8 cellular contexts compared by ENCODE assay signal in genomic region chr13:99498304-99499161, GRCh38. TPM values are rescaled to one million over a fixed set of nuclear protein-coding genes. Genes with fewer than 3 reads are reported as not detected.
DNase-seq lines count a peak whose midpoint lies in the region; ATAC-seq, FAIRE-seq and TF ChIP-seq lines count a peak whose summit lies in the region.

No MANE protein-coding gene starts in this region.

- peaks cover 1% of the 10 kb centered on the region for H3K79me1 ChIP-seq in mesendoderm (ENCODE audit: low read length)

- peak overlapping the region; percentile 4 for H2AK5ac ChIP-seq in mesendoderm (ENCODE audit: low read length)

- H3K27ac ChIP-seq in endodermal cell (ENCODE audit: low read depth, low read length): peak overlapping the region; percentile 74
- peak overlapping the region; percentile 81 for H3K27ac ChIP-seq in mesendoderm (ENCODE audit: low read depth, low read length)

- peaks cover 40% of the 10 kb centered on the region for H3K9me3 Mint-ChIP-seq in endodermal cell

- FAIRE-seq in HTR-8/SVneo (lab: Jason Lieb, UNC): peak; percentile 16

- no peaks in the 10 kb centered on the region for H3K36me3 ChIP-seq in endodermal cell (ENCODE audit: control insufficient read depth, insufficient read depth, low read length)
- H3K36me3 ChIP-seq in mesendoderm (ENCODE audit: control insufficient read depth, insufficient read depth, low read length): no peaks in the 10 kb centered on the region

- H3K56ac ChIP-seq in mesendoderm (ENCODE audit: low read length): peak overlapping the region; percentile 90

- H3K27me3 ChIP-seq in endodermal cell (ENCODE audit: control insufficient read depth, insufficient read depth, low read length, poor library complexity, severe bottlenecking): no peaks in the 10 kb centered on the region
- H3K27me3 ChIP-seq in mesendoderm (ENCODE audit: insufficient read depth, low read length, poor library complexity): no peaks in the 10 kb centered on the region

- H3K4me1 Mint-ChIP-seq in endodermal cell: peaks cover 22% of the 10 kb centered on the region

- peak overlapping the region; percentile 58 for H3K4me2 ChIP-seq in mesendoderm (ENCODE audit: low read length)

- H3K79me2 ChIP-seq in mesendoderm (ENCODE audit: control insufficient read depth, insufficient read depth, low read length): peaks cover 16% of the 10 kb centered on the region

- peak overlapping the region; percentile 94 for H4K8ac ChIP-seq in mesendoderm (ENCODE audit: low read depth, low read length)

- peaks cover 8% of the 10 kb centered on the region for H3K9me3 ChIP-seq in endodermal cell (ENCODE audit: control insufficient read depth, low read length)

- peak overlapping the region; percentile 62 for H2BK5ac ChIP-seq in mesendoderm (ENCODE audit: low read length)

- peak overlapping the region; percentile 78 for H3K9ac ChIP-seq in endodermal cell (ENCODE audit: extremely low read depth, low read length, poor library complexity, severe bottlenecking)
- H3K9ac ChIP-seq in mesendoderm (ENCODE audit: low read length): peak overlapping the region; percentile 89

- H3K27ac Mint-ChIP-seq in endodermal cell: peak overlapping the region; percentile 96

- peak overlapping the region; percentile 89 for H3K4ac ChIP-seq in mesendoderm (ENCODE audit: low read depth, low read length)

- DNase-seq in COLO829 (ENCODE audit: low spot score) (peak; percentile 98), HTR-8/SVneo (ENCODE audit: insufficient read length, low spot score) (peak; percentile 94), NOMO-1 treated with dmso at 0.1 percent for 144 hours (lab: John Stamatoyannopoulos, UW; ENCODE audit: unreplicated experiment) (peak; percentile 97), endodermal cell (peak; percentile 100), mesendoderm (peak; percentile 99)
- peak; percentile 91 for DNase-seq in activated CD8-positive, alpha-beta memory T cell treated with anti-CD3 and anti-CD28 coated beads, Interleukin-2, amount 50 U/mL, for 1 hour (ENCODE audit: extremely low read depth)
- peak; percentile 92 for DNase-seq in stimulated activated CD8-positive, alpha-beta memory T cell treated with anti-CD3 and anti-CD28 coated beads, Interleukin-12 subunit alpha, Interleukin-12 subunit beta, amount 100 ng/mL, for 4 hours (ENCODE audit: low read depth)

- peak; percentile 41 for ATAC-seq in GM21360 (IDR thresholded peaks at IDR 0.05; ENCODE audit: unreplicated experiment)

- H3K36me3 Mint-ChIP-seq in endodermal cell (ENCODE audit: low read depth): peaks cover 4% of the 10 kb centered on the region

- H3K4me3 Mint-ChIP-seq in endodermal cell: peak overlapping the region; percentile 79

- no peaks in the 10 kb centered on the region for H3K27me3 Mint-ChIP-seq in endodermal cell (ENCODE audit: insufficient read depth)

- H3K4me1 ChIP-seq in endodermal cell (ENCODE audit: control insufficient read depth, insufficient read depth, low read length) (peaks cover 5% of the 10 kb centered on the region), mesendoderm (ENCODE audit: control insufficient read depth, low read depth, low read length) (peaks cover 5% of the 10 kb centered on the region)

- no peak for TF ChIP-seq CTCF in endodermal cell (conservative IDR thresholded peaks at IDR 0.05)

- 16 to 40% methylated on average over 33 to 49 of the region's 49 CpGs for WGBS in endodermal cell (ENCODE audit: insufficient coverage in 1 of 2, insufficient read length in 1 of 2), 2 experiments
- whole genome bisulfite sequencing in mesendoderm (ENCODE audit: extremely low coverage, insufficient coverage, low lambda C conversion rate): no CpG with 5 or more reads among the region's 49 CpGs

- H3K4me3 ChIP-seq in endodermal cell (ENCODE audit: low read length) (peak overlapping the region; percentile 86), mesendoderm (ENCODE audit: low read length) (peak overlapping the region; percentile 44)

- no peak overlapping the region for H2BK120ac ChIP-seq in mesendoderm (ENCODE audit: low read depth, low read length)

- peak overlapping the region; percentile 22 for H4K5ac ChIP-seq in mesendoderm (ENCODE audit: low read length)

- no peak overlapping the region for H2BK15ac ChIP-seq in mesendoderm (replicated peaks; ENCODE audit: low read depth)

- H3K18ac ChIP-seq in mesendoderm (ENCODE audit: low read length): peak overlapping the region; percentile 97

- no peak overlapping the region for H3K23ac ChIP-seq in mesendoderm (ENCODE audit: low read length)

RNA-seq across cellular contexts. Expression of gene TM9SF2, which starts 2.7 kb away (rescaled TPM):
- total RNA-seq in endodermal cell: 10 to 100 TPM; 88.4 to 99.3 TPM
- polyA plus RNA-seq in endodermal cell (2013, experiment 1 of 2): 99.6 TPM
- polyA plus RNA-seq in endodermal cell (2013, experiment 2 of 2): 93.9 TPM
- polyA plus RNA-seq in mesendoderm (2013, experiment 1 of 2): 71.2 TPM
- polyA plus RNA-seq in mesendoderm (2013, experiment 2 of 2): 70.4 TPM

Comparison
In these comparisons a context has a peak if more than half of its experiments do, and no peak if none do; other contexts are left out.
1. Peak in every context shown above with its lines: DNase-seq, ATAC-seq, H3K4me3 ChIP-seq and H3K27ac ChIP-seq.